In the genomic region with DNA sequence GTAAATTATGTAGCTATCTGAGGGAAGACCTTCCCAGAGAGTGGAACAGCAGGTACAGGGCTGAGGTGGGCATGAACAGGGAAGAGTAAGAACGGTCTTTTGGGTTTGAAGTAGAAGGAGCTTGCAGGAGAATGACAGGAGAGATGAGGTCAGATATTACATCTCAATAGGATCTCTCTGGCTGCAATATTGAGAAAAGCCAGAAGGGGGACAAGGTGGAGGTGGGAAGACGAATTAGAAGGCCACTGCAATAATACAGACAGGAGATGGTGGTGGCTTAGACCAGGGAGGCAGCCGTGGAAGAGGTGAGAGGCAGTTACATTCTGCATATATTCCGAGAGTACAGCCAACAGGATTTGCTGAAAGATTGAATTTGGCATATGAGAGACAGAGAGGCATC, we compare ENCODE assay signal across 9 cellular contexts.
DNase-seq lines count a peak whose midpoint lies in the region; ATAC-seq and TF ChIP-seq lines count a peak whose summit lies in the region.
"Had no signal": no experiment of that assay in that cellular context is flagged by ENCODE, and none has a peak within 500 bp of the region (broad histone marks: within the 10 kb centered on the region; RNA-seq: fewer than 3 reads in every experiment).

No MANE protein-coding gene starts in this region.

- no peak overlapping the region for H4K12ac ChIP-seq in trophoblast cell (ENCODE audit: low read depth, low read length)

- H4K91ac ChIP-seq in trophoblast cell (ENCODE audit: low read depth, low read length): no peak overlapping the region

- no peak overlapping the region for H3K9ac ChIP-seq in trophoblast cell (ENCODE audit: low read length)

- H2BK120ac ChIP-seq in trophoblast cell (ENCODE audit: insufficient read depth, low read length, poor library complexity): no peak overlapping the region

- no TSS peak for BruUV-seq in Caco-2 (replicated peaks; lab: Mats Ljungman, UMichigan)

- H3K9me3 ChIP-seq in Caco-2: no peaks in the 10 kb centered on the region
- H3K9me3 ChIP-seq in trophoblast cell (ENCODE audit: insufficient read depth, low read depth, low read length): no peaks in the 10 kb centered on the region
- H3K9me3 ChIP-seq in ascending aorta: no peaks in the 10 kb centered on the region
- H3K9me3 ChIP-seq in CD8-positive, alpha-beta memory T cell (ENCODE audit: low read length): no peaks in the 10 kb centered on the region

- peak; percentile 88 for ATAC-seq in GM18909 (IDR thresholded peaks at IDR 0.05; ENCODE audit: poor library complexity, unreplicated experiment)
- peak; percentile 87 for ATAC-seq in HG03378 (IDR thresholded peaks at IDR 0.05; ENCODE audit: unreplicated experiment)

- no peak overlapping the region for H3K18ac ChIP-seq in trophoblast cell (ENCODE audit: low read length)

- no peak overlapping the region for H2AFZ ChIP-seq in trophoblast cell (ENCODE audit: insufficient read depth, low read length, poor library complexity)

- H3K23ac ChIP-seq in trophoblast cell (ENCODE audit: low read length): no peak overlapping the region

- H3K27ac ChIP-seq in trophoblast cell (ENCODE audit: low read depth, low read length) (no peak overlapping the region), ascending aorta (no peak overlapping the region)
- H3K27ac ChIP-seq in CD8-positive, alpha-beta memory T cell (ENCODE audit: low read depth, low read length): no peak overlapping the region
- H3K27ac ChIP-seq: thoracic aorta had no signal

- H3K14ac ChIP-seq in trophoblast cell (ENCODE audit: low read length): no peak overlapping the region

- no peak overlapping the region for H3K27ac Mint-ChIP-seq in Caco-2 (ENCODE audit: unreplicated experiment)
- no peak overlapping the region for H3K27ac Mint-ChIP-seq in CD8-positive, alpha-beta memory T cell

- intact Hi-C loops in Caco-2 (cut with micrococcal nuclease; ENCODE audit: unreplicated experiment): loop anchor here (1.0 kb wide), 1 partner anchor 43 kb away; no protein-coding TSS in a partner anchor
- intact Hi-C loops in ascending aorta (cut with DNase I): no loop called here

- DNase-seq in Caco-2: peak in 1 of 2 experiments; percentile 61
- DNase-seq in SW480 (ENCODE audit: low spot score): peak; percentile 40
- DNase-seq in trophoblast cell: peak; percentile 8 to 54
- DNase-seq in HCEC 1CT: no peak
- no peak for DNase-seq in ascending aorta (ENCODE audit: low spot score in 2 of 2)
- DNase-seq in CD8-positive, alpha-beta memory T cell: no peak

- TF ChIP-seq CTCF in Caco-2 (IDR thresholded peaks at IDR 0.05; ENCODE audit: insufficient read depth in 1 of 2, low read depth in 1 of 2, low read length in 1 of 2, severe bottlenecking in 1 of 2, unreplicated experiment in 1 of 2): peak; percentile 56 to 61
- no peak for TF ChIP-seq CTCF in ascending aorta (IDR thresholded peaks at IDR 0.05)

- WGBS in trophoblast cell (ENCODE audit: extremely low coverage, insufficient coverage, insufficient read length): no CpG with 5 or more reads among the region's 4 CpGs

- H3K4me3 ChIP-seq in Caco-2 (ENCODE audit: low read depth, low read length) (no peak overlapping the region), trophoblast cell (ENCODE audit: low read depth, low read length) (no peak overlapping the region), ascending aorta (no peak overlapping the region)
- no peak overlapping the region for H3K4me3 ChIP-seq in CD8-positive, alpha-beta memory T cell (ENCODE audit: low read length)
- H3K4me3 ChIP-seq: thoracic aorta had no signal

- no peak overlapping the region for H3K4me2 ChIP-seq in trophoblast cell (ENCODE audit: low read length)

- H3K9me3 Mint-ChIP-seq in Caco-2 (ENCODE audit: unreplicated experiment): no peaks in the 10 kb centered on the region
- peaks cover 0 to 6% (median 4%) of the 10 kb centered on the region in 5 donors for H3K9me3 Mint-ChIP-seq in CD8-positive, alpha-beta memory T cell

- POLR2A ChIA-PET in Caco-2 (lab: Charles Lee): no interaction called here
- POLR2A ChIA-PET in CD8-positive, alpha-beta memory T cell (lab: Charles Lee): no interaction called here

- no peak overlapping the region for H2BK5ac ChIP-seq in trophoblast cell (ENCODE audit: low read depth, low read length, poor library complexity)

- no peak overlapping the region for H3K4me3 Mint-ChIP-seq in Caco-2 (ENCODE audit: unreplicated experiment)
- no peak overlapping the region for H3K4me3 Mint-ChIP-seq in CD8-positive, alpha-beta memory T cell

- H3K4me1 Mint-ChIP-seq in Caco-2 (ENCODE audit: low read depth, unreplicated experiment): no peaks in the 10 kb centered on the region
- H3K4me1 Mint-ChIP-seq in CD8-positive, alpha-beta memory T cell: no peaks in the 10 kb centered on the region

- no peaks in the 10 kb centered on the region for H3K36me3 Mint-ChIP-seq in Caco-2 (ENCODE audit: insufficient read depth, unreplicated experiment)
- peaks cover 0 to 2% (median 0%) of the 10 kb centered on the region in 3 donors for H3K36me3 Mint-ChIP-seq in CD8-positive, alpha-beta memory T cell

- H2BK12ac ChIP-seq in trophoblast cell (ENCODE audit: low read length): no peak overlapping the region

- H3K4me1 ChIP-seq in Caco-2: no peaks in the 10 kb centered on the region
- no peaks in the 10 kb centered on the region for H3K4me1 ChIP-seq in trophoblast cell (ENCODE audit: control insufficient read depth in 1 of 2, insufficient read depth in 2 of 2, low read length in 2 of 2)
- no peaks in the 10 kb centered on the region for H3K4me1 ChIP-seq in ascending aorta
- H3K4me1 ChIP-seq in CD8-positive, alpha-beta memory T cell (ENCODE audit: insufficient read depth, low read length): no peaks in the 10 kb centered on the region

- H3K79me1 ChIP-seq in trophoblast cell (ENCODE audit: low read length): no peaks in the 10 kb centered on the region

- peaks cover 15% of the 10 kb centered on the region for H3K27me3 Mint-ChIP-seq in Caco-2 (ENCODE audit: insufficient read depth, unreplicated experiment)
- H3K27me3 Mint-ChIP-seq in CD8-positive, alpha-beta memory T cell: peaks cover 0 to 11% of the 10 kb centered on the region in 2 donors

- H4K8ac ChIP-seq in trophoblast cell (ENCODE audit: low read depth, low read length): no peak overlapping the region

- CTCF ChIA-PET in Caco-2 (lab: Charles Lee): interaction anchor here (1.0 to 2.9 kb wide), 2 partner anchors 44 to 323 kb away, joined by 4 to 16 read pairs; no protein-coding TSS in a partner anchor
- CTCF ChIA-PET in CD8-positive, alpha-beta memory T cell (lab: Charles Lee): no interaction called here

- H3K36me3 ChIP-seq in Caco-2 (ENCODE audit: control insufficient read depth, insufficient read depth, low read length) (no peaks in the 10 kb centered on the region), trophoblast cell (ENCODE audit: control insufficient read depth in 1 of 2, insufficient read depth in 2 of 2, low read length in 2 of 2) (no peaks in the 10 kb centered on the region), ascending aorta (no peaks in the 10 kb centered on the region)
- H3K36me3 ChIP-seq in CD8-positive, alpha-beta memory T cell (ENCODE audit: insufficient read depth, low read length): no peaks in the 10 kb centered on the region
- H3K36me3 ChIP-seq: thoracic aorta had no signal

- no peak overlapping the region for H3K4ac ChIP-seq in trophoblast cell (ENCODE audit: low read depth, low read length)

- no peaks in the 10 kb centered on the region for H3K79me2 ChIP-seq in trophoblast cell (ENCODE audit: control insufficient read depth, insufficient read depth, low read length, poor library complexity)

- H3K27me3 ChIP-seq in Caco-2 (replicated peaks; ENCODE audit: control insufficient read depth, insufficient read depth, low read length) (no peaks in the 10 kb centered on the region), trophoblast cell (ENCODE audit: insufficient read depth, low read length) (no peaks in the 10 kb centered on the region), ascending aorta (no peaks in the 10 kb centered on the region)
- H3K27me3 ChIP-seq in CD8-positive, alpha-beta memory T cell (ENCODE audit: insufficient read depth, low read length, poor library complexity, severe bottlenecking): no peaks in the 10 kb centered on the region

- no peak overlapping the region for H2AK5ac ChIP-seq in trophoblast cell (ENCODE audit: low read length)

Comparison
In these comparisons a context has a peak if more than half of its experiments do, and no peak if none do; other contexts are left out.
1. DNase-seq: peak in SW480 (single experiment) and trophoblast cell (2 of 2); none in HCEC 1CT (single experiment), ascending aorta (0 of 2) and CD8-positive, alpha-beta memory T cell (0 of 5).
2. CTCF ChIP-seq: peak in Caco-2 (2 of 2); none in ascending aorta (0 of 3).